Comparison of ENCODE assay signal across 8 cellular contexts in genomic region chr14:95318870-95319311, GRCh38. TPM values are rescaled to one million over a fixed set of nuclear protein-coding genes. Genes with fewer than 3 reads are reported as not detected.
DNase-seq lines count a peak whose midpoint lies in the region; ATAC-seq and TF ChIP-seq lines count a peak whose summit lies in the region.

No MANE protein-coding gene starts in this region.

- no peaks in the 10 kb centered on the region for H3K9me2 ChIP-seq in neural cell (ENCODE audit: insufficient read depth, low read length)

- H3K27me3 ChIP-seq in effector memory CD4-positive, alpha-beta T cell (replicated peaks; ENCODE audit: control insufficient read depth, insufficient read depth, low read length, poor library complexity, severe bottlenecking) = peaks cover 3% of the 10 kb centered on the region
- H3K27me3 ChIP-seq in neural cell (ENCODE audit: insufficient read depth, low read depth, low read length) = peaks cover 8% of the 10 kb centered on the region

- no peaks in the 10 kb centered on the region for H4K20me1 ChIP-seq in neural cell (ENCODE audit: insufficient read depth)

- H3K79me2 ChIP-seq in neural cell (replicated peaks; ENCODE audit: insufficient read depth, low read length) = no peaks in the 10 kb centered on the region

- H3K4me1 ChIP-seq in effector memory CD4-positive, alpha-beta T cell (ENCODE audit: control insufficient read depth, insufficient read depth, low read length, poor library complexity, severe bottlenecking) = peaks cover 11% of the 10 kb centered on the region

- H3K9me3 ChIP-seq in effector memory CD4-positive, alpha-beta T cell (ENCODE audit: control insufficient read depth, low read length) = no peaks in the 10 kb centered on the region
- no peaks in the 10 kb centered on the region for H3K9me3 ChIP-seq in neural cell (ENCODE audit: low read length)

- peak overlapping the region; percentile 78 for H3K27ac ChIP-seq in C4-2B
- no peak overlapping the region for H3K27ac ChIP-seq in effector memory CD4-positive, alpha-beta T cell (ENCODE audit: insufficient read depth, low read length, poor library complexity, severe bottlenecking)
- no peak overlapping the region for H3K27ac ChIP-seq in neural cell (ENCODE audit: low read length)

- TF ChIP-seq CTCF in C4-2B (conservative IDR thresholded peaks at IDR 0.05) (no peak), NB4 (IDR thresholded peaks at IDR 0.05; ENCODE audit: low read depth, low read length) (no peak), neural cell (IDR thresholded peaks at IDR 0.05; ENCODE audit: poor library complexity, severe bottlenecking) (no peak)

- H3K4me2 ChIP-seq in neural cell (ENCODE audit: low read length) = peak overlapping the region; percentile 71

- TF ChIP-seq RAD21 in neural cell (conservative IDR thresholded peaks at IDR 0.05) = no peak

- DNase-seq in NB4 (ENCODE audit: low read depth) (no peak), GF-D8 (lab: John Stamatoyannopoulos, UW) (no peak), COLO829 (ENCODE audit: low spot score) (no peak)
- DNase-seq in effector memory CD4-positive, alpha-beta T cell = no peak

- H3K4me3 ChIP-seq in NB4 (ENCODE audit: low read depth, low read length) (peak overlapping the region; percentile 7), neural cell (ENCODE audit: low read length) (peak overlapping the region; percentile 87)
- H3K4me3 ChIP-seq in effector memory CD4-positive, alpha-beta T cell (ENCODE audit: insufficient read depth, low read depth, low read length, poor library complexity, severe bottlenecking) = peak overlapping the region; percentile 73

- no peaks in the 10 kb centered on the region for H3F3A ChIP-seq in neural cell (ENCODE audit: insufficient read depth, low read length, poor library complexity, severe bottlenecking)

- TF ChIP-seq EP300 in neural cell (conservative IDR thresholded peaks at IDR 0.05; ENCODE audit: poor library complexity, severe bottlenecking) = no peak

- peak overlapping the region; percentile 60 for H3K9ac ChIP-seq in neural cell (ENCODE audit: low read length)

- ATAC-seq in GM19467 (IDR thresholded peaks at IDR 0.05; ENCODE audit: unreplicated experiment) (no peak), GM18519 (IDR thresholded peaks at IDR 0.05; ENCODE audit: low FRiP score, unreplicated experiment) (no peak)

- peak overlapping the region; percentile 45 for H2AFZ ChIP-seq in neural cell (ENCODE audit: low read depth, low read length)

- H3K36me3 ChIP-seq in effector memory CD4-positive, alpha-beta T cell (ENCODE audit: control insufficient read depth, insufficient read depth, low read length) = no peaks in the 10 kb centered on the region
- H3K36me3 ChIP-seq in neural cell (ENCODE audit: insufficient read depth, low read length) = no peaks in the 10 kb centered on the region

- no peak for TF ChIP-seq POLR2A in NB4 (IDR thresholded peaks at IDR 0.05; ENCODE audit: extremely low read depth, insufficient read length)

TF ChIP-seq in neural cell, 6 proteins besides CTCF, POLR2A, EP300 and RAD21:
- TF ChIP-seq, protein P1, sequence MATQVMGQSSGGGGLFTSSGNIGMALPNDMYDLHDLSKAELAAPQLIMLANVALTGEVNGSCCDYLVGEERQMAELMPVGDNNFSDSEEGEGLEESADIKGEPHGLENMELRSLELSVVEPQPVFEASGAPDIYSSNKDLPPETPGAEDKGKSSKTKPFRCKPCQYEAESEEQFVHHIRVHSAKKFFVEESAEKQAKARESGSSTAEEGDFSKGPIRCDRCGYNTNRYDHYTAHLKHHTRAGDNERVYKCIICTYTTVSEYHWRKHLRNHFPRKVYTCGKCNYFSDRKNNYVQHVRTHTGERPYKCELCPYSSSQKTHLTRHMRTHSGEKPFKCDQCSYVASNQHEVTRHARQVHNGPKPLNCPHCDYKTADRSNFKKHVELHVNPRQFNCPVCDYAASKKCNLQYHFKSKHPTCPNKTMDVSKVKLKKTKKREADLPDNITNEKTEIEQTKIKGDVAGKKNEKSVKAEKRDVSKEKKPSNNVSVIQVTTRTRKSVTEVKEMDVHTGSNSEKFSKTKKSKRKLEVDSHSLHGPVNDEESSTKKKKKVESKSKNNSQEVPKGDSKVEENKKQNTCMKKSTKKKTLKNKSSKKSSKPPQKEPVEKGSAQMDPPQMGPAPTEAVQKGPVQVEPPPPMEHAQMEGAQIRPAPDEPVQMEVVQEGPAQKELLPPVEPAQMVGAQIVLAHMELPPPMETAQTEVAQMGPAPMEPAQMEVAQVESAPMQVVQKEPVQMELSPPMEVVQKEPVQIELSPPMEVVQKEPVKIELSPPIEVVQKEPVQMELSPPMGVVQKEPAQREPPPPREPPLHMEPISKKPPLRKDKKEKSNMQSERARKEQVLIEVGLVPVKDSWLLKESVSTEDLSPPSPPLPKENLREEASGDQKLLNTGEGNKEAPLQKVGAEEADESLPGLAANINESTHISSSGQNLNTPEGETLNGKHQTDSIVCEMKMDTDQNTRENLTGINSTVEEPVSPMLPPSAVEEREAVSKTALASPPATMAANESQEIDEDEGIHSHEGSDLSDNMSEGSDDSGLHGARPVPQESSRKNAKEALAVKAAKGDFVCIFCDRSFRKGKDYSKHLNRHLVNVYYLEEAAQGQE (IDR thresholded peaks at IDR 0.05; ENCODE audit: borderline replicate concordance) = no peak
TF ChIP-seq in neural cell: peak in this region for 0.

RNA-seq across cellular contexts. Expression of gene CLMN, which starts 0.8 kb away (rescaled TPM):
- 0.57 and 1.4 TPM in 2 replicates for polyA plus RNA-seq in neural cell
- 0.97 and 1.4 TPM in 2 replicates for polyA minus RNA-seq in neural cell

Comparison
In these comparisons a context has a peak if more than half of its experiments do, and no peak if none do; other contexts are left out.
1. H3K4me3 ChIP-seq: peak in every context shown above with its lines; median percentile 87 in neural cell; 73 in effector memory CD4-positive, alpha-beta T cell; 7 in NB4.